ENCODE assay signal across 8 cellular contexts in genomic region chr19:13833330-13834265, GRCh38. TPM values are rescaled to one million over a fixed set of nuclear protein-coding genes. Genes with fewer than 3 reads are reported as not detected.
A peak's percentile ranks its signal among the peaks of the same experiment; 100 is the strongest.
DNase-seq lines count a peak whose midpoint lies in the region; ATAC-seq, FAIRE-seq and TF ChIP-seq lines count a peak whose summit lies in the region.

No MANE protein-coding gene starts in this region.

- ATAC-seq in A549 (peak; percentile 44), GM18520 (IDR thresholded peaks at IDR 0.05; ENCODE audit: unreplicated experiment) (peak; percentile 62), HG03095 (IDR thresholded peaks at IDR 0.05; ENCODE audit: unreplicated experiment) (peak; percentile 74)

- H3K36me3 Mint-ChIP-seq in activated CD4-positive, alpha-beta T cell treated with anti-CD3 and anti-CD28 coated beads, Interleukin-2, amount 10 ng/mL, durations not matched to agents 7 days and 5 days (ENCODE audit: low read depth): peaks cover 39% of the 10 kb centered on the region
- H3K36me3 Mint-ChIP-seq in dendritic cell treated with granulocyte-macrophage colony-stimulating factor and Interleukin-4, amounts not matched to agents 40 ng/mL and 50 ng/mL, for 4 days (ENCODE audit: low read depth): peaks cover 85% of the 10 kb centered on the region

- CTCF ChIA-PET in A549 (lab: Yijun Ruan, JAX): interaction anchor here (0.5 to 10.7 kb wide), 7 partner anchors 23 to 70 kb away, joined by 3 to 271 read pairs (median 4); no protein-coding TSS in a partner anchor
- CTCF ChIA-PET in activated CD4-positive, alpha-beta T cell treated with anti-CD3 and anti-CD28 coated beads, Interleukin-2, amount 10 ng/mL, durations not matched to agents 7 days and 5 days (lab: Charles Lee): interaction anchor here (1.1 to 1.9 kb wide), 5 partner anchors 14 to 46 kb away, joined by 3 to 6 read pairs (median 3); partner anchors contain the start of gene ZSWIM4

- peak; percentile 62 to 91 for DNase-seq in A549 (ENCODE audit: low read depth in 1 of 2, low spot score in 1 of 2)
- peak; percentile 81 for DNase-seq in NCI-H446 treated with DMSO at 0.1 percent for 48 hours (lab: John Stamatoyannopoulos, UW)
- peak; percentile 90 for DNase-seq in activated CD4-positive, alpha-beta T cell treated with anti-CD3 and anti-CD28 coated beads, Interleukin-2, amount 10 ng/mL, durations not matched to agents 7 days and 5 days
- peak; percentile 91 to 93 for DNase-seq in stimulated activated CD4-positive, alpha-beta T cell treated with anti-CD3 and anti-CD28 coated beads, Interleukin-4, amount 100 ng/mL, for 4 hours

- TF ChIP-seq CTCF in A549 (IDR thresholded peaks at IDR 0.05): no peak; the same call in 2 of the 3 replicates
- no peak for TF ChIP-seq CTCF in liver (IDR thresholded peaks at IDR 0.05; ENCODE audit: low read depth, low read length, missing input control)

- POLR2A ChIA-PET in A549 (lab: Yijun Ruan, JAX): interaction anchor here (0.9 to 3.6 kb wide), 6 partner anchors 11 to 29 kb away, joined by 3 to 37 read pairs (median 5); no protein-coding TSS in a partner anchor
- POLR2A ChIA-PET in activated CD4-positive, alpha-beta T cell treated with anti-CD3 and anti-CD28 coated beads, Interleukin-2, amount 10 ng/mL, durations not matched to agents 7 days and 5 days (lab: Charles Lee): no interaction called here

- TF ChIP-seq RAD21 in A549 (conservative IDR thresholded peaks at IDR 0.05 in 1 of 2, IDR thresholded peaks at IDR 0.05 in 1 of 2): peak; percentile 20 to 31; a peak in 2 of 5 replicates
- TF ChIP-seq RAD21 in liver (IDR thresholded peaks at IDR 0.05): peak in 1 of 2 donors; percentile 50

- intact Hi-C loops in dendritic cell treated with granulocyte-macrophage colony-stimulating factor and Interleukin-4, amounts not matched to agents 40 ng/mL and 50 ng/mL, for 4 days (cut with micrococcal nuclease): no loop called here

- peaks cover 0 to 5% (median 2%) of the 10 kb centered on the region in 4 donors for H3K36me3 ChIP-seq in liver (ENCODE audit: control insufficient read depth in 4 of 4, insufficient read depth in 3 of 4, low read depth in 1 of 4, low read length in 3 of 4)

- peak overlapping the region in 1 of 2 donors; percentile 42 for H3K9ac ChIP-seq in liver (ENCODE audit: low read depth in 1 of 2, low read length in 2 of 2)

- H3K4me1 Mint-ChIP-seq in activated CD4-positive, alpha-beta T cell treated with anti-CD3 and anti-CD28 coated beads, Interleukin-2, amount 10 ng/mL, durations not matched to agents 7 days and 5 days: peaks cover 47% of the 10 kb centered on the region
- peaks cover 52% of the 10 kb centered on the region for H3K4me1 Mint-ChIP-seq in dendritic cell treated with granulocyte-macrophage colony-stimulating factor and Interleukin-4, amounts not matched to agents 40 ng/mL and 50 ng/mL, for 4 days (ENCODE audit: low read depth)

- no peaks in the 10 kb centered on the region for H3K9me3 Mint-ChIP-seq in activated CD4-positive, alpha-beta T cell treated with anti-CD3 and anti-CD28 coated beads, Interleukin-2, amount 10 ng/mL, durations not matched to agents 7 days and 5 days
- H3K9me3 Mint-ChIP-seq in dendritic cell treated with granulocyte-macrophage colony-stimulating factor and Interleukin-4, amounts not matched to agents 40 ng/mL and 50 ng/mL, for 4 days: no peaks in the 10 kb centered on the region

- peaks cover 55% of the 10 kb centered on the region for H3K4me1 ChIP-seq in A549
- peaks cover 4 to 23% (median 8%) of the 10 kb centered on the region in 4 donors for H3K4me1 ChIP-seq in liver (ENCODE audit: control insufficient read depth in 4 of 4, insufficient read depth in 4 of 4, low read length in 3 of 4)

- H3K27ac ChIP-seq in A549: peak overlapping the region; percentile 100
- H3K27ac ChIP-seq in liver (ENCODE audit: low read depth in 1 of 2, low read length in 2 of 2): peak overlapping the region; percentile 50 to 71

- H3K9me3 ChIP-seq in A549 (no peaks in the 10 kb centered on the region), liver (ENCODE audit: control insufficient read depth in 4 of 4, low read length in 3 of 4) (no peaks in the 10 kb centered on the region)

- H3K4me3 Mint-ChIP-seq in activated CD4-positive, alpha-beta T cell treated with anti-CD3 and anti-CD28 coated beads, Interleukin-2, amount 10 ng/mL, durations not matched to agents 7 days and 5 days: peak overlapping the region; percentile 72
- peak overlapping the region; percentile 69 for H3K4me3 Mint-ChIP-seq in dendritic cell treated with granulocyte-macrophage colony-stimulating factor and Interleukin-4, amounts not matched to agents 40 ng/mL and 50 ng/mL, for 4 days

- no peak for TF ChIP-seq POLR2A in A549 (IDR thresholded peaks at IDR 0.05; ENCODE audit: low read length)

- H3K4me3 ChIP-seq in A549 (0 out of 3 replicates have a peak overlapping the region, but pooled peaks have one; percentile 6), liver (ENCODE audit: low read depth in 1 of 3, low read length in 3 of 3) (peak overlapping the region in 2 of 3 donors; percentile 31 to 39)

- FAIRE-seq in A549 (lab: Jason Lieb, UNC): no peak

- WGBS in A549 (ENCODE audit: missing lambda C conversion rate): 6% methylated on average over 27 of the region's 59 CpGs
- 8% methylated on average over 59 of the region's 59 CpGs for WGBS in liver

- no peaks in the 10 kb centered on the region for H3K27me3 Mint-ChIP-seq in activated CD4-positive, alpha-beta T cell treated with anti-CD3 and anti-CD28 coated beads, Interleukin-2, amount 10 ng/mL, durations not matched to agents 7 days and 5 days
- H3K27me3 Mint-ChIP-seq in dendritic cell treated with granulocyte-macrophage colony-stimulating factor and Interleukin-4, amounts not matched to agents 40 ng/mL and 50 ng/mL, for 4 days: no peaks in the 10 kb centered on the region

- no peaks in the 10 kb centered on the region for H3K27me3 ChIP-seq in liver (ENCODE audit: control insufficient read depth in 4 of 4, insufficient read depth in 4 of 4, low read length in 3 of 4)

- peak overlapping the region; percentile 100 for H3K4me2 ChIP-seq in A549

- peak overlapping the region; percentile 83 for H3K27ac Mint-ChIP-seq in activated CD4-positive, alpha-beta T cell treated with anti-CD3 and anti-CD28 coated beads, Interleukin-2, amount 10 ng/mL, durations not matched to agents 7 days and 5 days
- peak overlapping the region; percentile 100 for H3K27ac Mint-ChIP-seq in dendritic cell treated with granulocyte-macrophage colony-stimulating factor and Interleukin-4, amounts not matched to agents 40 ng/mL and 50 ng/mL, for 4 days

- TF ChIP-seq EP300 in A549 (IDR thresholded peaks at IDR 0.05): no peak

TF ChIP-seq in A549, 52 proteins besides CTCF, POLR2A, EP300 and RAD21 (continues in another document):
- TF ChIP-seq MAZ (IDR thresholded peaks at IDR 0.05; ENCODE audit: borderline replicate concordance, low read depth, low read length) (peak; percentile 12; the same call in 1 of the 2 replicates), RARB (CRISPR knock-in tag; IDR thresholded peaks at IDR 0.05) (peak; percentile 93)

TF ChIP-seq in liver, 16 proteins besides CTCF, POLR2A, EP300 and RAD21:
- peak; percentile 45 to 76 for TF ChIP-seq RXRA (IDR thresholded peaks at IDR 0.05)
- no peak for TF ChIP-seq FOXA2 (IDR thresholded peaks at IDR 0.05)
- TF ChIP-seq SP1 (IDR thresholded peaks at IDR 0.05): peak; percentile 88

RNA-seq across cellular contexts. Expression of gene ZSWIM4, which starts 38.4 kb away (rescaled TPM):
- polyA plus RNA-seq in A549 (2011; rRNA removed) (1.6 and 1.7 TPM in 2 replicates), A549 (2017; fragmentation: RNase III; extraction: RNeasy Plus Mini Kit Qiagen cat#74134 plus additional on column Dnase treatment) (3.4 to 3.9 TPM (median 3.7 TPM) in 3 replicates), liver (under 1 TPM; 0.14 to 0.75 TPM)
- 3.0 and 4.5 TPM in 2 replicates for polyA plus RNA-seq in A549 (2012; cell fraction: cytosol; rRNA removed)
- 6.2 and 8.3 TPM in 2 replicates for polyA plus RNA-seq in A549 (2012; cell fraction: nucleus; rRNA removed)
- 2.6 and 3.2 TPM in 2 replicates for polyA minus RNA-seq in A549 (2011; rRNA and poly(A)+ RNA removed)
- 1 to 10 TPM; 6.0 to 6.2 TPM for total RNA-seq in activated CD4-positive, alpha-beta T cell treated with anti-CD3 and anti-CD28 coated beads, Interleukin-2, amount 10 ng/mL, durations not matched to agents 7 days and 5 days
- total RNA-seq in liver: 1 to 10 TPM; 1.6 to 2.2 TPM

RNA-seq across cellular contexts. Expression of gene NANOS3, which starts 43.3 kb away (rescaled TPM):
- 0.31 and 0.53 TPM in 2 replicates for polyA plus RNA-seq in A549 (2011; rRNA removed)
- polyA plus RNA-seq in A549 (2012; cell fraction: cytosol; rRNA removed): 0.79 and 1.8 TPM in 2 replicates
- polyA plus RNA-seq in A549 (2012; cell fraction: nucleus; rRNA removed): 2.4 and 2.7 TPM in 2 replicates
- polyA plus RNA-seq in A549 (2017; fragmentation: RNase III; extraction: RNeasy Plus Mini Kit Qiagen cat#74134 plus additional on column Dnase treatment): 0.78 to 1.2 TPM (median 1.1 TPM) in 3 replicates
- polyA minus RNA-seq in A549 (2011; rRNA and poly(A)+ RNA removed): not detected in 2 replicates
- total RNA-seq in activated CD4-positive, alpha-beta T cell treated with anti-CD3 and anti-CD28 coated beads, Interleukin-2, amount 10 ng/mL, durations not matched to agents 7 days and 5 days: under 1 TPM in 1 of 2 experiments, not detected in 1; 0.48 TPM
- total RNA-seq in liver: not detected
- not detected for polyA plus RNA-seq in liver

RNA-seq across cellular contexts. Expression of gene C19orf53, which starts 59.3 kb away (rescaled TPM):
- polyA plus RNA-seq in A549 (2011; rRNA removed): 105 and 131 TPM in 2 replicates
- polyA plus RNA-seq in A549 (2012; cell fraction: cytosol; rRNA removed): 250 and 295 TPM in 2 replicates
- 108 and 158 TPM in 2 replicates for polyA plus RNA-seq in A549 (2012; cell fraction: nucleus; rRNA removed)
- polyA plus RNA-seq in A549 (2017; fragmentation: RNase III; extraction: RNeasy Plus Mini Kit Qiagen cat#74134 plus additional on column Dnase treatment): 143 to 146 TPM (median 144 TPM) in 3 replicates
- 111 and 148 TPM in 2 replicates for polyA minus RNA-seq in A549 (2011; rRNA and poly(A)+ RNA removed)
- 10 to 100 TPM; 91.3 to 92.5 TPM for total RNA-seq in activated CD4-positive, alpha-beta T cell treated with anti-CD3 and anti-CD28 coated beads, Interleukin-2, amount 10 ng/mL, durations not matched to agents 7 days and 5 days
- 10 to 100 TPM; 18.5 to 35.8 TPM for total RNA-seq in liver
- 10 to 100 TPM; 83.2 to 88.5 TPM for polyA plus RNA-seq in liver

Comparison
In these comparisons a context has a peak if more than half of its experiments do, and no peak if none do; other contexts are left out.
1. Peak in every context shown above with its lines: DNase-seq, ATAC-seq, H3K4me3 ChIP-seq and H3K27ac ChIP-seq.